ENCODE assay signal across 1 cellular context in the genomic region with DNA sequence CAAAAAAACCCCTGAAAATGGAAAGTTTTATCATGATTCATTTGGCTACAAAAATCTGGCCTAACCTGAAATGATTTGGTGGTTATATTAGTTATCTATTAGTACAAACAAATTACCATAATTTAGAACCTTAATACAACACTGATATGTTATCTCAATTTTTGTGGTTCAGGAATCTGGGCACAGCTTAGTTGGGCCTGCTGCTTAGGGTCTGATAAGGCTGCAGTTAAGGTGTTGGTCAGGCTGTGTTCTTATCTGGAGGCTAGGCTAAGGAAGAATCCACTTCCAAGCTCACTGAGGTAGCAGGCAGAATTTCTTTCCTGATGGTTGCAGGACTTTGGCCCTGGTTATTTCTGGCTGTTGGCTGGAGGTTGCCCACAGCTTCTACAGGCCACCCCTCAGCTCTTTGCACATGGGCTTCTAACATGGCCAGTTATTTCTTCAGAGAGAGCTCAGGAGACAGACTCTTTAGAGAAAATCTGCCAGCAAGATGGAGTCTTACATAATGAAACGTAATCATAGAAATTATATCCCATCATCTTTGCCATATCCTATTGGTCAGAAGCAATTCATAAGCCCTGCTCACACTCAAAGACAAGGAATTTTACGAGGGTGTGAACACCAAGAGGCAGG.
A peak's percentile ranks its signal among the peaks of the same experiment; 100 is the strongest.
TF ChIP-seq lines count a peak whose summit lies in the region.

No MANE protein-coding gene starts in this region.

TF ChIP-seq in K562, 482 proteins besides CTCF, POLR2A, EP300 and RAD21 (continued from another document and continues in another):
- TF ChIP-seq, protein P1, sequence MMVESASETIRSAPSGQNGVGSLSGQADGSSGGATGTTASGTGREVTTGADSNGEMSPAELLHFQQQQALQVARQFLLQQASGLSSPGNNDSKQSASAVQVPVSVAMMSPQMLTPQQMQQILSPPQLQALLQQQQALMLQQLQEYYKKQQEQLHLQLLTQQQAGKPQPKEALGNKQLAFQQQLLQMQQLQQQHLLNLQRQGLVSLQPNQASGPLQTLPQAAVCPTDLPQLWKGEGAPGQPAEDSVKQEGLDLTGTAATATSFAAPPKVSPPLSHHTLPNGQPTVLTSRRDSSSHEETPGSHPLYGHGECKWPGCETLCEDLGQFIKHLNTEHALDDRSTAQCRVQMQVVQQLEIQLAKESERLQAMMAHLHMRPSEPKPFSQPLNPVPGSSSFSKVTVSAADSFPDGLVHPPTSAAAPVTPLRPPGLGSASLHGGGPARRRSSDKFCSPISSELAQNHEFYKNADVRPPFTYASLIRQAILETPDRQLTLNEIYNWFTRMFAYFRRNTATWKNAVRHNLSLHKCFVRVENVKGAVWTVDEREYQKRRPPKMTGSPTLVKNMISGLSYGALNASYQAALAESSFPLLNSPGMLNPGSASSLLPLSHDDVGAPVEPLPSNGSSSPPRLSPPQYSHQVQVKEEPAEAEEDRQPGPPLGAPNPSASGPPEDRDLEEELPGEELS (CRISPR knock-in tag; IDR thresholded peaks at IDR 0.05; ENCODE audit: borderline replicate concordance) = no peak
- TF ChIP-seq, protein P2, sequence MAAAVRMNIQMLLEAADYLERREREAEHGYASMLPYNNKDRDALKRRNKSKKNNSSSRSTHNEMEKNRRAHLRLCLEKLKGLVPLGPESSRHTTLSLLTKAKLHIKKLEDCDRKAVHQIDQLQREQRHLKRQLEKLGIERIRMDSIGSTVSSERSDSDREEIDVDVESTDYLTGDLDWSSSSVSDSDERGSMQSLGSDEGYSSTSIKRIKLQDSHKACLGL (CRISPR knock-in tag; IDR thresholded peaks at IDR 0.05; ENCODE audit: borderline replicate concordance, poor library complexity, severe bottlenecking) = no peak
- TF ChIP-seq CTBP1 (IDR thresholded peaks at IDR 0.05; ENCODE audit: borderline replicate concordance) (peak; percentile 60; the same call in 1 of the 2 replicates), PPARD (CRISPR knock-in tag; IDR thresholded peaks at IDR 0.05) (no peak), ZNF12 (CRISPR knock-in tag; IDR thresholded peaks at IDR 0.05) (no peak), NBN (IDR thresholded peaks at IDR 0.05; ENCODE audit: low read depth) (peak; percentile 62; the same call in 1 of the 2 replicates), E2F3 (CRISPR knock-in tag; IDR thresholded peaks at IDR 0.05) (no peak), CBX5 (IDR thresholded peaks at IDR 0.05; ENCODE audit: borderline replicate concordance, low read depth) (no peak), ZNF212 (CRISPR knock-in tag; IDR thresholded peaks at IDR 0.05) (no peak), BRCA1 (IDR thresholded peaks at IDR 0.05) (no peak), BRCA1 (CRISPR knock-in tag; IDR thresholded peaks at IDR 0.05) (no peak), EHMT2 (IDR thresholded peaks at IDR 0.05) (no peak), MTA3 (IDR thresholded peaks at IDR 0.05; ENCODE audit: borderline replicate concordance) (peak; percentile 41; the same call in 1 of the 2 replicates), HMGN3 (IDR thresholded peaks at IDR 0.05; ENCODE audit: borderline replicate concordance, extremely low read depth, insufficient read length, low read depth, low read length) (no peak), SRSF1 (IDR thresholded peaks at IDR 0.05; ENCODE audit: low read depth, low read length) (no peak), ZBTB7A (IDR thresholded peaks at IDR 0.05; ENCODE audit: borderline replicate concordance, control insufficient read depth, low read depth, low read length) (no peak), CBX8 (IDR thresholded peaks at IDR 0.05; ENCODE audit: borderline replicate concordance, extremely low read depth, low read depth, low read length, poor library complexity, severe bottlenecking) (no peak), CCNT2 (IDR thresholded peaks at IDR 0.05; ENCODE audit: borderline replicate concordance, extremely low read depth, insufficient read length, low read depth, low read length) (peak; percentile 77), SIX5 (IDR thresholded peaks at IDR 0.05; ENCODE audit: borderline replicate concordance in 1 of 2, insufficient read depth in 1 of 2, low read depth in 1 of 2, low read length in 2 of 2) (no peak), RFX7 (CRISPR knock-in tag; IDR thresholded peaks at IDR 0.05) (no peak), PURB (CRISPR knock-in tag; IDR thresholded peaks at IDR 0.05; ENCODE audit: low read depth) (no peak), TCF7 (IDR thresholded peaks at IDR 0.05; ENCODE audit: borderline replicate concordance) (no peak), POU5F1 (IDR thresholded peaks at IDR 0.05; ENCODE audit: borderline replicate concordance, low read depth, low read length, partially characterized antibody) (no peak), SMARCC2 (IDR thresholded peaks at IDR 0.05; ENCODE audit: low read depth) (peak; percentile 67; the same call in 1 of the 2 replicates), ZFPM2 (CRISPR knock-in tag; IDR thresholded peaks at IDR 0.05) (no peak), MAFK (IDR thresholded peaks at IDR 0.05; ENCODE audit: low read length) (no peak), ILF3 (IDR thresholded peaks at IDR 0.05; ENCODE audit: borderline replicate concordance) (no peak), TBL1XR1 (IDR thresholded peaks at IDR 0.05; ENCODE audit: low read length in 2 of 2) (peak in 1 of 2 experiments; percentile 86; a peak in 1 of 4 replicates), TARDBP (IDR thresholded peaks at IDR 0.05) (no peak), FOXJ2 (tag; IDR thresholded peaks at IDR 0.05) (peak; percentile 58; the same call in 1 of the 2 replicates), ZNF41 (CRISPR knock-in tag; conservative IDR thresholded peaks at IDR 0.05) (no peak), FUS (optimal IDR thresholded peaks at IDR 0.05; ENCODE audit: low read depth, low read length) (no peak), BRD9 (IDR thresholded peaks at IDR 0.05; ENCODE audit: low read depth, partially characterized antibody) (no peak), ZNF3 (CRISPR knock-in tag; IDR thresholded peaks at IDR 0.05) (no peak), FOS (IDR thresholded peaks at IDR 0.05; ENCODE audit: extremely low read depth, insufficient read length) (no peak), ELF1 (tag; IDR thresholded peaks at IDR 0.05) (peak; percentile 31; the same call in 1 of the 2 replicates), GATAD2B (IDR thresholded peaks at IDR 0.05; ENCODE audit: borderline replicate concordance) (peak; percentile 29; the same call in 1 of the 2 replicates), NR1H2 (CRISPR knock-in tag; IDR thresholded peaks at IDR 0.05) (no peak), DIDO1 (tag; IDR thresholded peaks at IDR 0.05; ENCODE audit: low read depth) (0 out of 2 replicates have a peak, but pooled peaks have one; percentile 46), ZNF174 (CRISPR knock-in tag; IDR thresholded peaks at IDR 0.05) (no peak), HMG20B (CRISPR knock-in tag; IDR thresholded peaks at IDR 0.05) (no peak), ZNF586 (CRISPR knock-in tag; conservative IDR thresholded peaks at IDR 0.05) (no peak), ZNF696 (CRISPR knock-in tag; conservative IDR thresholded peaks at IDR 0.05) (no peak), KLF6 (CRISPR knock-in tag; IDR thresholded peaks at IDR 0.05; ENCODE audit: borderline replicate concordance) (no peak), HDAC2 (IDR thresholded peaks at IDR 0.05) (peak; percentile 100), SMAD1 (IDR thresholded peaks at IDR 0.05; ENCODE audit: low read depth, low read length, partially characterized antibody) (peak; percentile 28)
- TF ChIP-seq, protein P3, sequence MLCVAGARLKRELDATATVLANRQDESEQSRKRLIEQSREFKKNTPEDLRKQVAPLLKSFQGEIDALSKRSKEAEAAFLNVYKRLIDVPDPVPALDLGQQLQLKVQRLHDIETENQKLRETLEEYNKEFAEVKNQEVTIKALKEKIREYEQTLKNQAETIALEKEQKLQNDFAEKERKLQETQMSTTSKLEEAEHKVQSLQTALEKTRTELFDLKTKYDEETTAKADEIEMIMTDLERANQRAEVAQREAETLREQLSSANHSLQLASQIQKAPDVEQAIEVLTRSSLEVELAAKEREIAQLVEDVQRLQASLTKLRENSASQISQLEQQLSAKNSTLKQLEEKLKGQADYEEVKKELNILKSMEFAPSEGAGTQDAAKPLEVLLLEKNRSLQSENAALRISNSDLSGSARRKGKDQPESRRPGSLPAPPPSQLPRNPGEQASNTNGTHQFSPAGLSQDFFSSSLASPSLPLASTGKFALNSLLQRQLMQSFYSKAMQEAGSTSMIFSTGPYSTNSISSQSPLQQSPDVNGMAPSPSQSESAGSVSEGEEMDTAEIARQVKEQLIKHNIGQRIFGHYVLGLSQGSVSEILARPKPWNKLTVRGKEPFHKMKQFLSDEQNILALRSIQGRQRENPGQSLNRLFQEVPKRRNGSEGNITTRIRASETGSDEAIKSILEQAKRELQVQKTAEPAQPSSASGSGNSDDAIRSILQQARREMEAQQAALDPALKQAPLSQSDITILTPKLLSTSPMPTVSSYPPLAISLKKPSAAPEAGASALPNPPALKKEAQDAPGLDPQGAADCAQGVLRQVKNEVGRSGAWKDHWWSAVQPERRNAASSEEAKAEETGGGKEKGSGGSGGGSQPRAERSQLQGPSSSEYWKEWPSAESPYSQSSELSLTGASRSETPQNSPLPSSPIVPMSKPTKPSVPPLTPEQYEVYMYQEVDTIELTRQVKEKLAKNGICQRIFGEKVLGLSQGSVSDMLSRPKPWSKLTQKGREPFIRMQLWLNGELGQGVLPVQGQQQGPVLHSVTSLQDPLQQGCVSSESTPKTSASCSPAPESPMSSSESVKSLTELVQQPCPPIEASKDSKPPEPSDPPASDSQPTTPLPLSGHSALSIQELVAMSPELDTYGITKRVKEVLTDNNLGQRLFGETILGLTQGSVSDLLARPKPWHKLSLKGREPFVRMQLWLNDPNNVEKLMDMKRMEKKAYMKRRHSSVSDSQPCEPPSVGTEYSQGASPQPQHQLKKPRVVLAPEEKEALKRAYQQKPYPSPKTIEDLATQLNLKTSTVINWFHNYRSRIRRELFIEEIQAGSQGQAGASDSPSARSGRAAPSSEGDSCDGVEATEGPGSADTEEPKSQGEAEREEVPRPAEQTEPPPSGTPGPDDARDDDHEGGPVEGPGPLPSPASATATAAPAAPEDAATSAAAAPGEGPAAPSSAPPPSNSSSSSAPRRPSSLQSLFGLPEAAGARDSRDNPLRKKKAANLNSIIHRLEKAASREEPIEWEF (CRISPR knock-in tag; IDR thresholded peaks at IDR 0.05) = 0 out of 2 replicates have a peak, but pooled peaks have one; percentile 44
- TF ChIP-seq, protein P4, sequence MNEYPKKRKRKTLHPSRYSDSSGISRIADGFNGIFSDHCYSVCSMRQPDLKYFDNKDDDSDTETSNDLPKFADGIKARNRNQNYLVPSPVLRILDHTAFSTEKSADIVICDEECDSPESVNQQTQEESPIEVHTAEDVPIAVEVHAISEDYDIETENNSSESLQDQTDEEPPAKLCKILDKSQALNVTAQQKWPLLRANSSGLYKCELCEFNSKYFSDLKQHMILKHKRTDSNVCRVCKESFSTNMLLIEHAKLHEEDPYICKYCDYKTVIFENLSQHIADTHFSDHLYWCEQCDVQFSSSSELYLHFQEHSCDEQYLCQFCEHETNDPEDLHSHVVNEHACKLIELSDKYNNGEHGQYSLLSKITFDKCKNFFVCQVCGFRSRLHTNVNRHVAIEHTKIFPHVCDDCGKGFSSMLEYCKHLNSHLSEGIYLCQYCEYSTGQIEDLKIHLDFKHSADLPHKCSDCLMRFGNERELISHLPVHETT (CRISPR knock-in tag; conservative IDR thresholded peaks at IDR 0.05 in 1 of 2, IDR thresholded peaks at IDR 0.05 in 1 of 2) = 0 out of 4 replicates have a peak, but pooled peaks of 1 of the 2 experiments have one; percentile 31
- TF ChIP-seq, protein P5, sequence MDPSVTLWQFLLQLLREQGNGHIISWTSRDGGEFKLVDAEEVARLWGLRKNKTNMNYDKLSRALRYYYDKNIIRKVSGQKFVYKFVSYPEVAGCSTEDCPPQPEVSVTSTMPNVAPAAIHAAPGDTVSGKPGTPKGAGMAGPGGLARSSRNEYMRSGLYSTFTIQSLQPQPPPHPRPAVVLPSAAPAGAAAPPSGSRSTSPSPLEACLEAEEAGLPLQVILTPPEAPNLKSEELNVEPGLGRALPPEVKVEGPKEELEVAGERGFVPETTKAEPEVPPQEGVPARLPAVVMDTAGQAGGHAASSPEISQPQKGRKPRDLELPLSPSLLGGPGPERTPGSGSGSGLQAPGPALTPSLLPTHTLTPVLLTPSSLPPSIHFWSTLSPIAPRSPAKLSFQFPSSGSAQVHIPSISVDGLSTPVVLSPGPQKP (CRISPR knock-in tag; IDR thresholded peaks at IDR 0.05) = no peak
- TF ChIP-seq, protein P6, sequence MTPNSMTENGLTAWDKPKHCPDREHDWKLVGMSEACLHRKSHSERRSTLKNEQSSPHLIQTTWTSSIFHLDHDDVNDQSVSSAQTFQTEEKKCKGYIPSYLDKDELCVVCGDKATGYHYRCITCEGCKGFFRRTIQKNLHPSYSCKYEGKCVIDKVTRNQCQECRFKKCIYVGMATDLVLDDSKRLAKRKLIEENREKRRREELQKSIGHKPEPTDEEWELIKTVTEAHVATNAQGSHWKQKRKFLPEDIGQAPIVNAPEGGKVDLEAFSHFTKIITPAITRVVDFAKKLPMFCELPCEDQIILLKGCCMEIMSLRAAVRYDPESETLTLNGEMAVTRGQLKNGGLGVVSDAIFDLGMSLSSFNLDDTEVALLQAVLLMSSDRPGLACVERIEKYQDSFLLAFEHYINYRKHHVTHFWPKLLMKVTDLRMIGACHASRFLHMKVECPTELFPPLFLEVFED (CRISPR knock-in tag; conservative IDR thresholded peaks at IDR 0.05) = no peak
- TF ChIP-seq, protein P7, sequence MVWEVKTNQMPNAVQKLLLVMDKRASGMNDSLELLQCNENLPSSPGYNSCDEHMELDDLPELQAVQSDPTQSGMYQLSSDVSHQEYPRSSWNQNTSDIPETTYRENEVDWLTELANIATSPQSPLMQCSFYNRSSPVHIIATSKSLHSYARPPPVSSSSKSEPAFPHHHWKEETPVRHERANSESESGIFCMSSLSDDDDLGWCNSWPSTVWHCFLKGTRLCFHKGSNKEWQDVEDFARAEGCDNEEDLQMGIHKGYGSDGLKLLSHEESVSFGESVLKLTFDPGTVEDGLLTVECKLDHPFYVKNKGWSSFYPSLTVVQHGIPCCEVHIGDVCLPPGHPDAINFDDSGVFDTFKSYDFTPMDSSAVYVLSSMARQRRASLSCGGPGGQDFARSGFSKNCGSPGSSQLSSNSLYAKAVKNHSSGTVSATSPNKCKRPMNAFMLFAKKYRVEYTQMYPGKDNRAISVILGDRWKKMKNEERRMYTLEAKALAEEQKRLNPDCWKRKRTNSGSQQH (CRISPR knock-in tag; IDR thresholded peaks at IDR 0.05) = no peak
- TF ChIP-seq, protein P8, sequence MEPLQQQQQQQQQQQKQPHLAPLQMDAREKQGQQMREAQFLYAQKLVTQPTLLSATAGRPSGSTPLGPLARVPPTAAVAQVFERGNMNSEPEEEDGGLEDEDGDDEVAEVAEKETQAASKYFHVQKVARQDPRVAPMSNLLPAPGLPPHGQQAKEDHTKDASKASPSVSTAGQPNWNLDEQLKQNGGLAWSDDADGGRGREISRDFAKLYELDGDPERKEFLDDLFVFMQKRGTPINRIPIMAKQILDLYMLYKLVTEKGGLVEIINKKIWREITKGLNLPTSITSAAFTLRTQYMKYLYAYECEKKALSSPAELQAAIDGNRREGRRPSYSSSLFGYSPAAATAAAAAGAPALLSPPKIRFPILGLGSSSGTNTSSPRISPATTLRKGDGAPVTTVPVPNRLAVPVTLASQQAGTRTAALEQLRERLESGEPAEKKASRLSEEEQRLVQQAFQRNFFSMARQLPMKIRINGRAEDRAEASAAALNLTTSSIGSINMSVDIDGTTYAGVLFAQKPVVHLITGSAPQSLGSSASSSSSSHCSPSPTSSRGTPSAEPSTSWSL (CRISPR knock-in tag; IDR thresholded peaks at IDR 0.05; ENCODE audit: borderline replicate concordance) = no peak
- TF ChIP-seq, protein P9, sequence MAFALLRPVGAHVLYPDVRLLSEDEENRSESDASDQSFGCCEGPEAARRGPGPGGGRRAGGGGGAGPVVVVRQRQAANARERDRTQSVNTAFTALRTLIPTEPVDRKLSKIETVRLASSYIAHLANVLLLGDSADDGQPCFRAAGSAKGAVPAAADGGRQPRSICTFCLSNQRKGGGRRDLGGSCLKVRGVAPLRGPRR (CRISPR knock-in tag; IDR thresholded peaks at IDR 0.05) = no peak
